ENCODE assay signal across 9 cellular contexts in the genomic region with DNA sequence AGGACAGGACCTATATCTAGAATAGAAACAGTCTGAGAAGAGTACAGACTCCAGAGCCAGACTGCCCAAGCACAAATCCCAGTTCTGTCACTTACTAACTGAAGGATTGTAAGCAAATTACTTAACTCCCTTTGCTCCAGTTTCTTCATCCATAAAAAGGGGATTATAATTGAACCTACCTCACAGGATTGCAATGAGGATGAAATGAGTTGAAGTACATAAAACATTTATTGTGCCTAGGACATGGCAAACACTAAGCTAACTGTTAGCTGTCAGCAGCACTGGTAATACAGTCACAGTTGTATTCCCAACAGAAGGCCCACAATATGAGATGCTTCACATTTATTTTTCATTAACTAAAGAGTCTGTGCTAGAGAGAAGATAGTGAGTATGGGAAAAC. TPM values are rescaled to one million over a fixed set of nuclear protein-coding genes. Genes with fewer than 3 reads are reported as not detected.
"Had no signal": no experiment of that assay in that cellular context is flagged by ENCODE, and none has a peak within 500 bp of the region (broad histone marks: within the 10 kb centered on the region; RNA-seq: fewer than 3 reads in every experiment).

No MANE protein-coding gene starts in this region.

- H3K4me3 ChIP-seq: GM23338, K562 had no signal

- ATAC-seq: GM23338, K562 had no signal

- DNase-seq: H9, HCEC 1CT, IMR-90 had no signal

- FAIRE-seq: H1, H54, HTR-8/SVneo, K562 had no signal

RNA-seq across cellular contexts. Expression of a gene that starts 33.9 kb away (rescaled TPM):
- total RNA-seq: HT-29 had no signal
- polyA plus RNA-seq: K562 had no signal
